In genomic region chr16:3548445-3548844, GRCh38 we compare ENCODE assay signal across 28 cellular contexts. TPM values are rescaled to one million over a fixed set of nuclear protein-coding genes. Genes with fewer than 3 reads are reported as not detected.
DNase-seq lines count a peak whose midpoint lies in the region; ATAC-seq lines count a peak whose summit lies in the region.
"Had no signal": no experiment of that assay in that cellular context is flagged by ENCODE, and none has a peak within 500 bp of the region (broad histone marks: within the 10 kb centered on the region; RNA-seq: fewer than 3 reads in every experiment).

No MANE protein-coding gene starts in this region.

- H3K4me3 Mint-ChIP-seq in T-helper 17 cell (no peak overlapping the region), memory B cell (peak overlapping the region; percentile 28)
- H3K4me3 Mint-ChIP-seq: activated CD4-positive, alpha-beta memory T cell treated with anti-CD3 and anti-CD28 coated beads for 36 hours; T-cell had no signal

- H3K27me3 Mint-ChIP-seq in T-helper 17 cell (no peaks in the 10 kb centered on the region), memory B cell (no peaks in the 10 kb centered on the region)
- H3K27me3 Mint-ChIP-seq: activated CD4-positive, alpha-beta memory T cell treated with anti-CD3 and anti-CD28 coated beads for 36 hours; T-cell had no signal

- intact Hi-C loops in Right ventricle myocardium superior (cut with DNase I), result no loop called here
- intact Hi-C loops in left ventricle myocardium superior (cut with micrococcal nuclease), result no loop called here

- ATAC-seq in Right ventricle myocardium superior (ENCODE audit: poor library complexity) (peak; percentile 19), left ventricle myocardium superior (no peak), T-helper 17 cell (peak; percentile 40), memory B cell (ENCODE audit: low read depth) (peak; percentile 98), HG02798 (IDR thresholded peaks at IDR 0.05; ENCODE audit: poor library complexity, unreplicated experiment) (no peak), HG02852 (IDR thresholded peaks at IDR 0.05; ENCODE audit: unreplicated experiment) (no peak)
- peak; percentile 40 for ATAC-seq in stimulated activated naive CD8-positive, alpha-beta T cell treated with anti-CD3 and anti-CD28 coated beads, Interleukin-15, Interleukin-2, amounts not matched to agents 100 U/mL and 50 U/mL, for 24 hours
- ATAC-seq: foreskin keratinocyte, T-cell had no signal

- H3K9me3 Mint-ChIP-seq in memory B cell, result peaks cover 9% of the 10 kb centered on the region
- H3K9me3 Mint-ChIP-seq: activated CD4-positive, alpha-beta memory T cell treated with anti-CD3 and anti-CD28 coated beads for 36 hours; T-cell had no signal

- DNase-seq in Right ventricle myocardium superior (no peak), left ventricle myocardium superior (no peak), T-helper 17 cell (no peak), memory B cell (ENCODE audit: low spot score in 2 of 2) (peak in 1 of 2 donors; percentile 40)
- no peak for DNase-seq in stimulated activated naive CD8-positive, alpha-beta T cell treated with anti-CD3 and anti-CD28 coated beads, Interleukin-15, Interleukin-2, amounts not matched to agents 100 U/mL and 50 U/mL, for 24 hours
- DNase-seq: ACHN; activated CD4-positive, alpha-beta memory T cell treated with anti-CD3 and anti-CD28 coated beads for 36 hours; brain microvascular endothelial cell; DMS53; foreskin keratinocyte; mammary epithelial cell; NCI-H1417 treated with DMSO at 0.1 percent for 48 hours; NCI-H2081; NCI-H345; NCI-H748 treated with DMSO at 0.1 percent for 48 hours; sigmoid colon; T-cell; tibial artery had no signal

- peaks cover 14% of the 10 kb centered on the region for H3K36me3 Mint-ChIP-seq in T-helper 17 cell (ENCODE audit: low read depth)
- peaks cover 44% of the 10 kb centered on the region for H3K36me3 Mint-ChIP-seq in memory B cell

- peaks cover 9% of the 10 kb centered on the region for H3K4me1 Mint-ChIP-seq in T-helper 17 cell
- peaks cover 38% of the 10 kb centered on the region for H3K4me1 Mint-ChIP-seq in memory B cell

- H3K9me3 ChIP-seq in T-helper 17 cell (ENCODE audit: control insufficient read depth, low read length, poor library complexity, severe bottlenecking), result no peaks in the 10 kb centered on the region
- H3K9me3 ChIP-seq: esophagus muscularis mucosa, HAP-1, neutrophil, sigmoid colon, tibial artery had no signal

- H3K27ac Mint-ChIP-seq in T-helper 17 cell, result no peak overlapping the region
- H3K27ac Mint-ChIP-seq in memory B cell, result peak overlapping the region; percentile 84
- H3K27ac Mint-ChIP-seq: activated CD4-positive, alpha-beta memory T cell treated with anti-CD3 and anti-CD28 coated beads for 36 hours; T-cell had no signal

RNA-seq across cellular contexts. Expression of gene NLRC3, which starts 28.8 kb away (rescaled TPM):
- 0.89 TPM for total RNA-seq in Right ventricle myocardium superior
- total RNA-seq in left ventricle myocardium superior, result 1.1 TPM
- 10 to 100 TPM; 71.7 to 76.7 TPM for total RNA-seq in T-helper 17 cell
- total RNA-seq: foreskin keratinocyte, G401, SK-MEL-5 had no signal

RNA-seq across cellular contexts. Expression of gene CLUAP1, which starts 47.6 kb away (rescaled TPM):
- total RNA-seq in Right ventricle myocardium superior, result 17.4 TPM
- total RNA-seq in left ventricle myocardium superior, result 13.1 TPM
- 10 to 100 TPM; 10.7 to 19.0 TPM for total RNA-seq in T-helper 17 cell

RNA-seq across cellular contexts. Expression of gene C16orf90, which starts 53.2 kb away (rescaled TPM):
- total RNA-seq in Right ventricle myocardium superior, result not detected
- not detected for total RNA-seq in left ventricle myocardium superior
- total RNA-seq in T-helper 17 cell, result not detected
- total RNA-seq: activated CD4-positive, alpha-beta memory T cell treated with anti-CD3 and anti-CD28 coated beads for 36 hours; esophagus muscularis mucosa; foreskin keratinocyte; G401; hepatocyte; mammary epithelial cell; posterior vena cava; RPMI7951; sigmoid colon; SK-MEL-5; T-cell had no signal

Comparison
In these comparisons a context has a peak if more than half of its experiments do, and no peak if none do; other contexts are left out.
1. ATAC-seq: peak in Right ventricle myocardium superior (single experiment), T-helper 17 cell (single experiment), memory B cell (single experiment) and stimulated activated naive CD8-positive, alpha-beta T cell treated with anti-CD3 and anti-CD28 coated beads, Interleukin-15, Interleukin-2, amounts not matched to agents 100 U/mL and 50 U/mL, for 24 hours (single experiment); none in left ventricle myocardium superior (single experiment), HG02798 (single experiment) and HG02852 (single experiment).
2. RNA of gene NLRC3, which starts 28.8 kb away (total RNA-seq): 71.7 to 76.7 TPM in T-helper 17 cell; 1.1 TPM in left ventricle myocardium superior (single experiment) and 0.89 TPM in Right ventricle myocardium superior (single experiment); every median in the first group is over 10 times any median in the second.